In the genomic region with DNA sequence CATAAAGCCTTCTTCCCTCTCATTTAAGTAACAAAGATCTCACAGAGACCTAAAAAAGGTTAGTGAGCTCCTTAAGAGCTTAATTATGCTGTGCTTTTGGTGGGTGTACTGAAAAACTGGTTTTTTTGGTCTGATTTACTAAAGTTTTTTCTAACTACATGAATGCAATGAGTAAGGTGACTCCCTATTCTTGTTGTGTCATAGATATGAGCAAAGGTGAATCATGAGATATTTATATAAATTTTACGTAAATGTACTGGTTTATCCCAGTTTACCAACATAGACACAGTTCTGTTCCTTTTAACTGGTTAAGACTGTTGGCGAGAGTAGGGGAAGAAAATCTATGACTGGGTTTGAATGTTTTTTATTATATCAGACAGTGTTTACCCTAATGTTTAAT, we compare ENCODE assay signal across 27 cellular contexts.
DNase-seq lines count a peak whose midpoint lies in the region; ATAC-seq and TF ChIP-seq lines count a peak whose summit lies in the region.
"Had no signal": no experiment of that assay in that cellular context is flagged by ENCODE, and none has a peak within 500 bp of the region (broad histone marks: within the 10 kb centered on the region; RNA-seq: fewer than 3 reads in every experiment).

No MANE protein-coding gene starts in this region.

- no peak overlapping the region for H2AFZ ChIP-seq in mammary epithelial cell (ENCODE audit: low read depth, low read length)

- no peak overlapping the region for H3K4me3 Mint-ChIP-seq in immature natural killer cell
- H3K4me3 Mint-ChIP-seq: activated CD8-positive, alpha-beta memory T cell treated with anti-CD3 and anti-CD28 coated beads, Interleukin-2, amount 10 ng/mL, durations not matched to agents 7 days and 5 days; activated T-cell treated with anti-CD3 and anti-CD28 coated beads, Interleukin-2, amount 50 U/mL, for 72 hours; natural killer cell; WTC11 had no signal

- peak; percentile 34 for DNase-seq in AG08396 (ENCODE audit: low spot score)
- DNase-seq in LHCN-M2 (ENCODE audit: low read depth) = peak; percentile 66
- peak; percentile 84 for DNase-seq in mammary epithelial cell
- peak; percentile 47 for DNase-seq in iris pigment epithelial cell (ENCODE audit: low read depth)
- no peak for DNase-seq in SKM-1 treated with dmso at 0.1 percent for 144 hours (lab: John Stamatoyannopoulos, UW; ENCODE audit: unreplicated experiment)
- DNase-seq in immature natural killer cell = no peak
- no peak for DNase-seq in HUDEP-2 (lab: John Stamatoyannopoulos, UW; ENCODE audit: unreplicated experiment in 76 of 76)
- DNase-seq: activated CD4-positive, alpha-beta T cell treated with anti-CD3 and anti-CD28 coated beads, Interleukin-2, amount 50 U/mL, for 1 hour; activated CD8-positive, alpha-beta memory T cell treated with anti-CD3 and anti-CD28 coated beads, Interleukin-2, amount 10 ng/mL, durations not matched to agents 7 days and 5 days; activated naive CD4-positive, alpha-beta T cell treated with Interleukin-2 at 50 U/mL for 16 hours; activated T-cell treated with anti-CD3 and anti-CD28 coated beads, Interleukin-2, amount 50 U/mL, for 72 hours; DMS153; effector CD8-positive, alpha-beta T cell; islet precursor cell; natural killer cell; NCI-H1436 treated with DMSO at 0.1 percent for 48 hours; NCI-H2107; retina; Right ventricle myocardium superior; SW 1271; T-helper 9 cell; transverse colon had no signal

- peaks cover 23% of the 10 kb centered on the region for H3K4me1 ChIP-seq in mammary epithelial cell (ENCODE audit: insufficient read depth, low read length)
- H3K4me1 ChIP-seq: BLaER1, transverse colon had no signal

- no TSS peak for BruUV-seq in mammary epithelial cell (replicated peaks; lab: Mats Ljungman, UMichigan)

- dilution Hi-C loops in mammary epithelial cell (cut with HindIII; ENCODE audit: low sequenced_read_pairs) = no loop called here

- ATAC-seq in GM21447 (IDR thresholded peaks at IDR 0.05; ENCODE audit: unreplicated experiment) = no peak
- ATAC-seq: activated CD8-positive, alpha-beta memory T cell treated with anti-CD3 and anti-CD28 coated beads, Interleukin-2, amount 10 ng/mL, durations not matched to agents 7 days and 5 days; activated T-cell treated with anti-CD3 and anti-CD28 coated beads, Interleukin-2, amount 50 U/mL, for 72 hours; HCT116; natural killer cell; WTC11 had no signal

- in situ Hi-C loops in mammary epithelial cell (cut with MboI; ENCODE audit: low sequenced_read_pairs in 2 of 2) = no loop called here

- TF ChIP-seq CTCF in mammary epithelial cell (conservative IDR thresholded peaks at IDR 0.05 in 1 of 2, IDR thresholded peaks at IDR 0.05 in 1 of 2; ENCODE audit: extremely low read depth in 1 of 2, insufficient read depth in 1 of 2, low read depth in 1 of 2, low read length in 2 of 2) = no peak

- H3K4me2 ChIP-seq in mammary epithelial cell (ENCODE audit: insufficient read depth, low read depth, low read length) = peak overlapping the region; percentile 2
- H3K4me2 ChIP-seq: BLaER1, KMS-11 had no signal

- 14% methylated on average over 2 of the region's 2 CpGs for WGBS in mammary epithelial cell (ENCODE audit: low coverage, missing lambda C conversion rate)

- CTCF ChIA-PET in mammary epithelial cell (lab: Charles Lee; ENCODE audit: low non-redundant PET) = no interaction called here

- intact Hi-C loops in mammary epithelial cell (cut with micrococcal nuclease) = no loop called here

- no peak overlapping the region for H3K4me3 ChIP-seq in mammary epithelial cell (replicated peaks in 1 of 3; ENCODE audit: insufficient read depth in 1 of 3, low read depth in 2 of 3, low read length in 3 of 3)
- H3K4me3 ChIP-seq: BLaER1, transverse colon had no signal

- no peak overlapping the region for H3K27ac Mint-ChIP-seq in immature natural killer cell
- H3K27ac Mint-ChIP-seq: activated CD8-positive, alpha-beta memory T cell treated with anti-CD3 and anti-CD28 coated beads, Interleukin-2, amount 10 ng/mL, durations not matched to agents 7 days and 5 days; activated T-cell treated with anti-CD3 and anti-CD28 coated beads, Interleukin-2, amount 50 U/mL, for 72 hours; natural killer cell; WTC11 had no signal

- H3K36me3 Mint-ChIP-seq in immature natural killer cell = no peaks in the 10 kb centered on the region
- H3K36me3 Mint-ChIP-seq: activated CD8-positive, alpha-beta memory T cell treated with anti-CD3 and anti-CD28 coated beads, Interleukin-2, amount 10 ng/mL, durations not matched to agents 7 days and 5 days; natural killer cell; WTC11 had no signal

- peaks cover 0 to 2% (median 0%) of the 10 kb centered on the region in 3 donors for H3K27me3 Mint-ChIP-seq in immature natural killer cell (ENCODE audit: low read depth in 3 of 3)
- H3K27me3 Mint-ChIP-seq: activated CD8-positive, alpha-beta memory T cell treated with anti-CD3 and anti-CD28 coated beads, Interleukin-2, amount 10 ng/mL, durations not matched to agents 7 days and 5 days had no signal

- no peaks in the 10 kb centered on the region for H3K4me1 Mint-ChIP-seq in immature natural killer cell
- H3K4me1 Mint-ChIP-seq: activated CD8-positive, alpha-beta memory T cell treated with anti-CD3 and anti-CD28 coated beads, Interleukin-2, amount 10 ng/mL, durations not matched to agents 7 days and 5 days; natural killer cell; WTC11 had no signal

- H3K9me3 Mint-ChIP-seq in immature natural killer cell = peaks cover 0 to 8% (median 1%) of the 10 kb centered on the region in 6 donors
- H3K9me3 Mint-ChIP-seq: WTC11 had no signal

- H3K79me2 ChIP-seq in mammary epithelial cell (ENCODE audit: insufficient read depth, low read length) = no peaks in the 10 kb centered on the region

- peak overlapping the region; percentile 26 for H3K27ac ChIP-seq in mammary epithelial cell (ENCODE audit: insufficient read depth, low read depth, low read length)
- H3K27ac ChIP-seq: BLaER1, KMS-11, transverse colon had no signal

- H3K9ac ChIP-seq in mammary epithelial cell (ENCODE audit: insufficient read depth, low read length) = no peak overlapping the region
- H3K9ac ChIP-seq: BLaER1, KMS-11 had no signal

- no peaks in the 10 kb centered on the region for H4K20me1 ChIP-seq in mammary epithelial cell (ENCODE audit: insufficient read depth, low read length)
- H4K20me1 ChIP-seq: BLaER1 had no signal

- no peaks in the 10 kb centered on the region for H3K9me3 ChIP-seq in mammary epithelial cell (replicated peaks; ENCODE audit: insufficient read depth, low read length)
- H3K9me3 ChIP-seq: BLaER1, transverse colon had no signal

- no peaks in the 10 kb centered on the region for H3K27me3 ChIP-seq in mammary epithelial cell (ENCODE audit: insufficient read depth, low read length)
- H3K27me3 ChIP-seq: BLaER1, transverse colon had no signal

- H3K36me3 ChIP-seq in mammary epithelial cell (ENCODE audit: insufficient read depth, low read length) = no peaks in the 10 kb centered on the region
- H3K36me3 ChIP-seq: BLaER1, transverse colon had no signal

Comparison
In these comparisons a context has a peak if more than half of its experiments do, and no peak if none do; other contexts are left out.
1. DNase-seq: peak in AG08396 (single experiment), LHCN-M2 (single experiment), mammary epithelial cell (single experiment) and iris pigment epithelial cell (single experiment); none in SKM-1 treated with dmso at 0.1 percent for 144 hours (single experiment), immature natural killer cell (0 of 3) and HUDEP-2 (0 of 76).